35 cellular contexts compared by ENCODE assay signal in the genomic region with DNA sequence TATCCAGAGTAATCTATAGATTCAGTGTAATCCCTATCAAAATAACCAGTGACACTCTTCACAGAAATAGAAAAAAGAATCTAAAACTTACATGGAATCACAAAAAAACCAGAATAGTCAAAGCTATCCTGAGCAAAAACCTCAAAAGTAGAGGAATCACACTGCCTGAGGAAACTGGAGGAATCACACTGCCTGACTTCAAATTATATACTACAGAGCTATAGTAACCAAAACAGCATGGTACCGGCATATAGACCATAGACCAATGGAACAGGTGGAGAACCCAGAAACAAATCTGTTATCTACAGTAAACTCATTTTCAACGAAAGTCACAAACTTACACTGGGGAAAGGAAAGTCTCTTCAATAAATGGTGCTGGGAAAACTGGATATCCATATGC.
"Had no signal": no experiment of that assay in that cellular context is flagged by ENCODE, and none has a peak within 500 bp of the region (broad histone marks: within the 10 kb centered on the region; RNA-seq: fewer than 3 reads in every experiment).

No MANE protein-coding gene starts in this region.

- H3K27me3 ChIP-seq: MG63 had no signal

- DNase-seq: MG63, MM.1S, MV-4-11, NCI-H1048, NCI-H1092, NCI-H1092 treated with DMSO at 0.1 percent for 48 hours, NCI-H1105, NCI-H1105 treated with DMSO at 0.1 percent for 48 hours, NCI-H1417, NCI-H1417 treated with DMSO at 0.1 percent for 48 hours, NCI-H1436, NCI-H1436 treated with DMSO at 0.1 percent for 48 hours, NCI-H146, NCI-H1694, NCI-H1694 treated with DMSO at 0.1 percent for 48 hours, NCI-H187, NCI-H187 treated with DMSO at 0.1 percent for 48 hours, NCI-H1930, NCI-H2029, NCI-H2029 treated with DMSO at 0.1 percent for 48 hours, NCI-H2081, NCI-H2081 treated with DMSO at 0.1 percent for 48 hours, NCI-H2107, NCI-H2171, NCI-H2171 treated with DMSO at 0.1 percent for 48 hours, NCI-H2227 treated with DMSO at 0.1 percent for 48 hours, NCI-H226, NCI-H345, NCI-H446, NCI-H446 treated with DMSO at 0.1 percent for 48 hours, NCI-H510A, NCI-H510A treated with DMSO at 0.1 percent for 48 hours, NCI-H524, NCI-H524 treated with DMSO at 0.1 percent for 48 hours, NCI-H526 had no signal

- H3K9me3 ChIP-seq: MG63 had no signal

- H3K36me3 ChIP-seq: MG63 had no signal

- H3K4me3 ChIP-seq: MG63 had no signal
